ENCODE assay signal across 8 cellular contexts in genomic region chrX:47658301-47658683, GRCh38. TPM values are rescaled to one million over a fixed set of nuclear protein-coding genes. Genes with fewer than 3 reads are reported as not detected.
DNase-seq lines count a peak whose midpoint lies in the region; ATAC-seq lines count a peak whose summit lies in the region.

No MANE protein-coding gene starts in this region.

- H3K9me3 Mint-ChIP-seq in activated T-helper 17 cell treated with anti-CD3 and anti-CD28 coated beads, Interleukin-2, amount 50 U/mL, for 72 hours: peaks cover 4% of the 10 kb centered on the region
- no peaks in the 10 kb centered on the region for H3K9me3 Mint-ChIP-seq in stimulated activated memory B cell treated with anti-CD40 and anti-IgM and Interleukin-4, amounts not matched to agents 10 μg/mL and 1 μg/mL and 100 μg/mL, for 72 hours

- no peaks in the 10 kb centered on the region for H3K27me3 Mint-ChIP-seq in activated T-helper 17 cell treated with anti-CD3 and anti-CD28 coated beads, Interleukin-2, amount 50 U/mL, for 72 hours
- H3K27me3 Mint-ChIP-seq in stimulated activated memory B cell treated with anti-CD40 and anti-IgM and Interleukin-4, amounts not matched to agents 10 μg/mL and 1 μg/mL and 100 μg/mL, for 72 hours: no peaks in the 10 kb centered on the region

- H3K4me1 Mint-ChIP-seq in activated T-helper 17 cell treated with anti-CD3 and anti-CD28 coated beads, Interleukin-2, amount 50 U/mL, for 72 hours: peaks cover 7% of the 10 kb centered on the region
- peaks cover 29% of the 10 kb centered on the region for H3K4me1 Mint-ChIP-seq in stimulated activated memory B cell treated with anti-CD40 and anti-IgM and Interleukin-4, amounts not matched to agents 10 μg/mL and 1 μg/mL and 100 μg/mL, for 72 hours

- no peak overlapping the region for H3K9ac ChIP-seq in iPS-15b (ENCODE audit: low read depth, low read length)

- peak overlapping the region; percentile 87 for H3K4me3 ChIP-seq in iPS-15b (ENCODE audit: low read depth, low read length)

- no peaks in the 10 kb centered on the region for H3K4me1 ChIP-seq in iPS-15b (ENCODE audit: control insufficient read depth, insufficient read depth, low read length)

- ATAC-seq in HG03378 (IDR thresholded peaks at IDR 0.05; ENCODE audit: unreplicated experiment): peak; percentile 54
- ATAC-seq in activated T-helper 17 cell treated with anti-CD3 and anti-CD28 coated beads, Interleukin-2, amount 50 U/mL, for 72 hours (replicated peaks): no peak
- ATAC-seq in stimulated activated memory B cell treated with anti-CD40 and anti-IgM and Interleukin-4, amounts not matched to agents 10 μg/mL and 1 μg/mL and 100 μg/mL, for 72 hours: no peak
- ATAC-seq in GM18517 (IDR thresholded peaks at IDR 0.05; ENCODE audit: unreplicated experiment): no peak
- ATAC-seq in GM19395 (IDR thresholded peaks at IDR 0.05; ENCODE audit: unreplicated experiment): no peak
- no peak for ATAC-seq in HG02981 (IDR thresholded peaks at IDR 0.05; ENCODE audit: unreplicated experiment)

- H3K4me3 Mint-ChIP-seq in activated T-helper 17 cell treated with anti-CD3 and anti-CD28 coated beads, Interleukin-2, amount 50 U/mL, for 72 hours: peak overlapping the region; percentile 91
- peak overlapping the region; percentile 82 for H3K4me3 Mint-ChIP-seq in stimulated activated memory B cell treated with anti-CD40 and anti-IgM and Interleukin-4, amounts not matched to agents 10 μg/mL and 1 μg/mL and 100 μg/mL, for 72 hours

- H3K9me3 ChIP-seq in iPS-15b (ENCODE audit: control insufficient read depth, insufficient read depth, low read length): no peaks in the 10 kb centered on the region

- H3K27me3 ChIP-seq in iPS-15b (ENCODE audit: control insufficient read depth, insufficient read depth, low read length): no peaks in the 10 kb centered on the region

- DNase-seq in NCI-H1694 treated with DMSO at 0.1 percent for 48 hours (lab: John Stamatoyannopoulos, UW): no peak

- H3K36me3 ChIP-seq in iPS-15b (ENCODE audit: control insufficient read depth, insufficient read depth, low read length): peaks cover 10% of the 10 kb centered on the region

- peaks cover 61% of the 10 kb centered on the region for H3K36me3 Mint-ChIP-seq in activated T-helper 17 cell treated with anti-CD3 and anti-CD28 coated beads, Interleukin-2, amount 50 U/mL, for 72 hours (ENCODE audit: low read depth)
- peaks cover 22% of the 10 kb centered on the region for H3K36me3 Mint-ChIP-seq in stimulated activated memory B cell treated with anti-CD40 and anti-IgM and Interleukin-4, amounts not matched to agents 10 μg/mL and 1 μg/mL and 100 μg/mL, for 72 hours

- H3K27ac Mint-ChIP-seq in activated T-helper 17 cell treated with anti-CD3 and anti-CD28 coated beads, Interleukin-2, amount 50 U/mL, for 72 hours: peak overlapping the region; percentile 97
- H3K27ac Mint-ChIP-seq in stimulated activated memory B cell treated with anti-CD40 and anti-IgM and Interleukin-4, amounts not matched to agents 10 μg/mL and 1 μg/mL and 100 μg/mL, for 72 hours: peak overlapping the region; percentile 95

RNA-seq across cellular contexts. Expression of gene UXT, which starts 0.7 kb away (rescaled TPM):
- 100 to 1,000 TPM; 127 to 156 TPM for total RNA-seq in activated T-helper 17 cell treated with anti-CD3 and anti-CD28 coated beads, Interleukin-2, amount 50 U/mL, for 72 hours

RNA-seq across cellular contexts. Expression of gene ELK1, which starts 7.9 kb away (rescaled TPM):
- total RNA-seq in activated T-helper 17 cell treated with anti-CD3 and anti-CD28 coated beads, Interleukin-2, amount 50 U/mL, for 72 hours: 10 to 100 TPM; 77.8 to 95.9 TPM

RNA-seq across cellular contexts. Expression of gene CFP, which starts 28.6 kb away (rescaled TPM):
- total RNA-seq in activated T-helper 17 cell treated with anti-CD3 and anti-CD28 coated beads, Interleukin-2, amount 50 U/mL, for 72 hours: 1 to 10 TPM; 3.2 to 7.6 TPM

RNA-seq across cellular contexts. Expression of gene SYN1, which starts 38.6 kb away (rescaled TPM):
- 1 to 10 TPM; 1.0 to 4.3 TPM for total RNA-seq in activated T-helper 17 cell treated with anti-CD3 and anti-CD28 coated beads, Interleukin-2, amount 50 U/mL, for 72 hours
